ENCODE assay signal across 8 cellular contexts in genomic region chr12:107973950-107974349, GRCh38.
"Had no signal": no experiment of that assay in that cellular context is flagged by ENCODE, and none has a peak within 500 bp of the region (broad histone marks: within the 10 kb centered on the region; RNA-seq: fewer than 3 reads in every experiment).

No MANE protein-coding gene starts in this region.

- H3K4me3 ChIP-seq: GM23338, HAP-1 had no signal

- H3K36me3 ChIP-seq: HAP-1 had no signal

- H3K27ac Mint-ChIP-seq: GM23338 had no signal

- H3K9me3 ChIP-seq: HAP-1 had no signal

- H3K4me3 Mint-ChIP-seq: GM23338 had no signal

- FAIRE-seq: HTR-8/SVneo had no signal

- H3K4me1 ChIP-seq: HAP-1 had no signal

- H3K4me2 ChIP-seq: GM23338, KMS-11 had no signal

- H3K27ac ChIP-seq: KMS-11 had no signal

- DNase-seq: H7, IMR-90, KBM-7 had no signal

- ATAC-seq: GM23338, HCT116 had no signal

- H3K4me1 Mint-ChIP-seq: GM23338 had no signal

- H2AFZ ChIP-seq: GM23338 had no signal

- H3K9ac ChIP-seq: KMS-11 had no signal
